21 cellular contexts compared by ENCODE assay signal in genomic region chrY:24833619-24834018, GRCh38. TPM values are rescaled to one million over a fixed set of nuclear protein-coding genes. Genes with fewer than 3 reads are reported as not detected.
"Had no signal": no experiment of that assay in that cellular context is flagged by ENCODE, and none has a peak within 500 bp of the region (broad histone marks: within the 10 kb centered on the region; RNA-seq: fewer than 3 reads in every experiment).

TSS of gene DAZ4 (plus strand) at chrY:24833919. CDS start at chrY:24834127, 208 bp downstream.

RNA-seq across cellular contexts. Expression of gene DAZ4, which starts in this region (rescaled TPM):
- total RNA-seq: activated naive CD4-positive, alpha-beta T cell treated with anti-CD3 and anti-CD28 coated beads for 36 hours; activated naive CD4-positive, alpha-beta T cell treated with anti-CD3 and anti-CD28 coated beads, Interleukin-2, amount 50 U/mL, for 72 hours; activated naive CD8-positive, alpha-beta T cell treated with anti-CD3 and anti-CD28 coated beads for 36 hours; activated naive CD8-positive, alpha-beta T cell treated with anti-CD3 and anti-CD28 coated beads, Interleukin-2, amount 10 ng/mL, durations not matched to agents 7 days and 5 days; activated T-cell treated with anti-CD3 and anti-CD28 coated beads, Interleukin-2, amount 50 U/mL, for 4 hours; activated T-cell treated with anti-CD3 and anti-CD28 coated beads, Interleukin-2, amount 50 U/mL, for 72 hours; activated T-helper 1 cell treated with anti-CD3 and anti-CD28 coated beads, Interleukin-12 subunit alpha, Interleukin-12 subunit beta, Interleukin-2, Interleukin-4 antibody, amounts not matched to agents 30 ng/mL and 10 ng/mL and 1 ng/mL, durations not matched to agents 14 hours and 24 hours and 36 hours; activated T-helper 17 cell treated with anti-CD3 and anti-CD28 coated beads, Interleukin-2, amount 50 U/mL, for 72 hours; activated T-helper 2 cell treated with anti-CD3 and anti-CD28 coated beads, Interferon-gamma antibody, Interleukin-2, Interleukin-4, amounts not matched to agents 10 μg/mL and 5 μg/mL and 100 μg/mL, durations not matched to agents 14 hours and 24 hours and 36 hours; adrenal gland; aorta; ascending aorta; astrocyte; body of pancreas; breast epithelium; bronchial epithelial cell; cardiac muscle cell; cardiac septum; cerebellum; chondrocyte had no signal
- polyA plus RNA-seq: adipose tissue, adrenal gland, aorta, cardiac muscle cell had no signal
